ENCODE assay signal across 14 cellular contexts in genomic region chr14:24943024-24943423, GRCh38.
DNase-seq lines count a peak whose midpoint lies in the region; ATAC-seq, FAIRE-seq and TF ChIP-seq lines count a peak whose summit lies in the region.
"Had no signal": no experiment of that assay in that cellular context is flagged by ENCODE, and none has a peak within 500 bp of the region (broad histone marks: within the 10 kb centered on the region; RNA-seq: fewer than 3 reads in every experiment).

No MANE protein-coding gene starts in this region.

- POLR2A ChIA-PET in HepG2 (lab: Yijun Ruan, JAX) = no interaction called here

- TF ChIP-seq CTCF in HepG2 (CRISPR knock-in tag; IDR thresholded peaks at IDR 0.05) (no peak), right lobe of liver (IDR thresholded peaks at IDR 0.05) (no peak), uterus (IDR thresholded peaks at IDR 0.05) (no peak)

- BruUV-seq in HepG2 (replicated peaks; lab: Mats Ljungman, UMichigan) = no TSS peak

- TF ChIP-seq RAD21 in HepG2 (CRISPR knock-in tag; IDR thresholded peaks at IDR 0.05) = no peak

- H3K27me3 ChIP-seq in HepG2 (ENCODE audit: control insufficient read depth in 1 of 2, insufficient read depth in 2 of 2, low read length in 2 of 2) (no peaks in the 10 kb centered on the region), right lobe of liver (no peaks in the 10 kb centered on the region), uterus (no peaks in the 10 kb centered on the region)
- H3K27me3 ChIP-seq: spleen had no signal

- DNase-seq in HepG2 (ENCODE audit: low spot score) (no peak), right lobe of liver (no peak), NCI-H748 (lab: John Stamatoyannopoulos, UW; ENCODE audit: unreplicated experiment) (peak; percentile 74), iPS DF 4.7 (ENCODE audit: extremely low read depth, low spot score) (peak; percentile 89), uterus (peak; percentile 47 to 48), anterior cingulate cortex (lab: John Stamatoyannopoulos, UW) (no peak), NOMO-1 treated with dmso at 0.1 percent for 144 hours (lab: John Stamatoyannopoulos, UW; ENCODE audit: unreplicated experiment) (no peak)
- DNase-seq in activated T-cell treated with anti-CD3 and anti-CD28 coated beads, Interleukin-2, amount 50 U/mL, for 48 hours = no peak
- DNase-seq: activated CD4-positive, alpha-beta T cell treated with anti-CD3 and anti-CD28 coated beads for 48 hours; activated gamma-delta T cell treated with Interleukin-2 at 50 U/mL for 16 hours; caudate nucleus; MV-4-11; naive thymus-derived CD8-positive, alpha-beta T cell; spleen had no signal

- intact Hi-C loops in HepG2 (cut with micrococcal nuclease; ENCODE audit: unreplicated experiment) (no loop called here), right lobe of liver (cut with DNase I) (no loop called here), uterus (cut with DNase I; ENCODE audit: low total_unique reads) (no loop called here)

- WGBS in HepG2 (ENCODE audit: low lambda C conversion rate) = 92% methylated on average over 3 of the region's 3 CpGs
- WGBS in right lobe of liver (ENCODE audit: insufficient coverage, low coverage, low lambda C conversion rate, missing lambda C conversion rate) = 76% methylated on average over 3 of the region's 3 CpGs

- TF ChIP-seq POLR2A in HepG2 (IDR thresholded peaks at IDR 0.05; ENCODE audit: insufficient read depth in 1 of 2, low read depth in 2 of 2, low read length in 2 of 2) (no peak), right lobe of liver (IDR thresholded peaks at IDR 0.05) (no peak), uterus (IDR thresholded peaks at IDR 0.05) (no peak)

- no peak overlapping the region for H3K27ac ChIP-seq in HepG2 (ENCODE audit: extremely low read length, insufficient read depth, low read length)
- no peak overlapping the region for H3K27ac ChIP-seq in right lobe of liver
- H3K27ac ChIP-seq in uterus = no peak overlapping the region
- H3K27ac ChIP-seq: spleen had no signal

- H3K9me3 ChIP-seq in HepG2 (ENCODE audit: low read length) (no peaks in the 10 kb centered on the region), right lobe of liver (no peaks in the 10 kb centered on the region), uterus (no peaks in the 10 kb centered on the region)
- H3K9me3 ChIP-seq: spleen had no signal

- FAIRE-seq in HepG2 (lab: Jason Lieb, UNC) = no peak

- ATAC-seq in HepG2 (no peak), right lobe of liver (no peak)
- ATAC-seq: naive thymus-derived CD8-positive, alpha-beta T cell had no signal

- H3K4me3 ChIP-seq in HepG2 (replicated peaks in 1 of 3; ENCODE audit: insufficient read depth in 1 of 3, low read depth in 2 of 3, low read length in 3 of 3) (no peak overlapping the region), right lobe of liver (no peak overlapping the region), uterus (no peak overlapping the region)
- H3K4me3 ChIP-seq: spleen had no signal

- H2AFZ ChIP-seq in HepG2 (ENCODE audit: low read length) = no peak overlapping the region

- no peaks in the 10 kb centered on the region for H3K79me2 ChIP-seq in HepG2 (ENCODE audit: insufficient read depth, low read length)

- H3K4me2 ChIP-seq in HepG2 (ENCODE audit: low read depth, low read length) = no peak overlapping the region

- H3K4me1 ChIP-seq in HepG2 (ENCODE audit: insufficient read depth, low read length) (0 out of 2 replicates have a peak, but pooled peaks cover 10% of the 10 kb centered on the region), right lobe of liver (no peaks in the 10 kb centered on the region), uterus (no peaks in the 10 kb centered on the region)
- H3K4me1 ChIP-seq: spleen had no signal

- no peaks in the 10 kb centered on the region for H3K36me3 ChIP-seq in HepG2 (replicated peaks in 1 of 2; ENCODE audit: control insufficient read depth in 1 of 2, insufficient read depth in 2 of 2, low read length in 2 of 2)
- no peaks in the 10 kb centered on the region for H3K36me3 ChIP-seq in right lobe of liver
- H3K36me3 ChIP-seq in uterus = no peaks in the 10 kb centered on the region
- H3K36me3 ChIP-seq: spleen had no signal

- in situ Hi-C loops in HepG2 (cut with HindIII; ENCODE audit: extremely low pct_ligation_motif_present, low pct_unique_long_range_greater_than_20kb) = no loop called here

- CTCF ChIA-PET in HepG2 (lab: Yijun Ruan, JAX; ENCODE audit: low intra/inter-chr PET ratio, low total read pairs) = no interaction called here

- no peak for TF ChIP-seq EP300 in HepG2 (IDR thresholded peaks at IDR 0.05; ENCODE audit: low read depth in 2 of 2, low read length in 2 of 2)
- TF ChIP-seq EP300 in HepG2 (CRISPR knock-in tag; IDR thresholded peaks at IDR 0.05; ENCODE audit: borderline replicate concordance) = no peak

- no peaks in the 10 kb centered on the region for H4K20me1 ChIP-seq in HepG2 (ENCODE audit: insufficient read depth, low read length)

- no peak overlapping the region for H3K9ac ChIP-seq in HepG2 (ENCODE audit: insufficient read depth, low read depth, low read length)

TF ChIP-seq in HepG2, 621 proteins besides CTCF, POLR2A, EP300 and RAD21:
- TF ChIP-seq BRCA1 (CRISPR knock-in tag; IDR thresholded peaks at IDR 0.05) = no peak
- TF ChIP-seq ZNF558 (CRISPR knock-in tag; IDR thresholded peaks at IDR 0.05; ENCODE audit: borderline replicate concordance) = 0 out of 2 replicates have a peak, but pooled peaks have one; percentile 38
- TF ChIP-seq, protein P1, sequence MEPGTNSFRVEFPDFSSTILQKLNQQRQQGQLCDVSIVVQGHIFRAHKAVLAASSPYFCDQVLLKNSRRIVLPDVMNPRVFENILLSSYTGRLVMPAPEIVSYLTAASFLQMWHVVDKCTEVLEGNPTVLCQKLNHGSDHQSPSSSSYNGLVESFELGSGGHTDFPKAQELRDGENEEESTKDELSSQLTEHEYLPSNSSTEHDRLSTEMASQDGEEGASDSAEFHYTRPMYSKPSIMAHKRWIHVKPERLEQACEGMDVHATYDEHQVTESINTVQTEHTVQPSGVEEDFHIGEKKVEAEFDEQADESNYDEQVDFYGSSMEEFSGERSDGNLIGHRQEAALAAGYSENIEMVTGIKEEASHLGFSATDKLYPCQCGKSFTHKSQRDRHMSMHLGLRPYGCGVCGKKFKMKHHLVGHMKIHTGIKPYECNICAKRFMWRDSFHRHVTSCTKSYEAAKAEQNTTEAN (CRISPR knock-in tag; conservative IDR thresholded peaks at IDR 0.05) = no peak

Comparison
In these comparisons a context has a peak if more than half of its experiments do, and no peak if none do; other contexts are left out.
1. DNase-seq: peak in NCI-H748 (single experiment), iPS DF 4.7 (single experiment) and uterus (2 of 2); none in HepG2 (single experiment), right lobe of liver (0 of 3), activated T-cell treated with anti-CD3 and anti-CD28 coated beads, Interleukin-2, amount 50 U/mL, for 48 hours (0 of 2), anterior cingulate cortex (0 of 58) and NOMO-1 treated with dmso at 0.1 percent for 144 hours (single experiment).